In genomic region chr1:87591492-87591891, GRCh38 we compare ENCODE assay signal across 25 cellular contexts.
"Had no signal": no experiment of that assay in that cellular context is flagged by ENCODE, and none has a peak within 500 bp of the region (broad histone marks: within the 10 kb centered on the region; RNA-seq: fewer than 3 reads in every experiment).

No MANE protein-coding gene starts in this region.

- H3K27me3 ChIP-seq: Peyer's patch, SJSA1 had no signal

- H3K27ac Mint-ChIP-seq: T-cell; T-helper 1 cell treated with Interleukin-12 subunit alpha and Interleukin-12 subunit beta and Interleukin-4 antibody, amounts not matched to agents 30 μg/mL and 1 μg/mL, for 36 hours had no signal

- H3K4me3 Mint-ChIP-seq: T-cell; T-helper 1 cell treated with Interleukin-12 subunit alpha and Interleukin-12 subunit beta and Interleukin-4 antibody, amounts not matched to agents 30 μg/mL and 1 μg/mL, for 36 hours had no signal

- H3K4me1 ChIP-seq: SJSA1 had no signal

- H3K27ac ChIP-seq: HL-60, PC-9, SJSA1, SK-N-MC had no signal

- H3K9me3 ChIP-seq: Peyer's patch, SJSA1 had no signal

- DNase-seq: KBM-7; NCI-H1092; NCI-H1105 treated with DMSO at 0.1 percent for 48 hours; NCI-H1417 treated with DMSO at 0.1 percent for 48 hours; NCI-H146; NCI-H1694 treated with DMSO at 0.1 percent for 48 hours; NCI-H1930; NCI-H2081; NCI-H2107; NCI-H2227 treated with DMSO at 0.1 percent for 48 hours; NCI-H524; NCI-H526 treated with DMSO at 0.1 percent for 48 hours; NCI-H774; NK-92 treated with Interleukin-12 subunit alpha and Interleukin-12 subunit beta, amount 100 ng/mL, for 24 hours; OCI-M1; PC-9; Peyer's patch; Right ventricle myocardium superior; SIG-M5; SW 1271; T-cell had no signal

- H3K36me3 ChIP-seq: Peyer's patch, SJSA1 had no signal

- H3K4me3 ChIP-seq: PC-9, Peyer's patch, SJSA1, SK-N-MC had no signal

- H3K4me2 ChIP-seq: PC-9 had no signal

- H3K9me3 Mint-ChIP-seq: T-cell; T-helper 1 cell treated with Interleukin-12 subunit alpha and Interleukin-12 subunit beta and Interleukin-4 antibody, amounts not matched to agents 30 μg/mL and 1 μg/mL, for 36 hours had no signal

- H3K36me3 Mint-ChIP-seq: T-cell had no signal

- H2AFZ ChIP-seq: PC-9 had no signal

- ATAC-seq: T-cell had no signal

- H3K4me1 Mint-ChIP-seq: T-cell had no signal
